Comparison of ENCODE assay signal across 18 cellular contexts in genomic region chr19:46907880-46908279, GRCh38. TPM values are rescaled to one million over a fixed set of nuclear protein-coding genes. Genes with fewer than 3 reads are reported as not detected.
DNase-seq lines count a peak whose midpoint lies in the region; ATAC-seq and TF ChIP-seq lines count a peak whose summit lies in the region.
"Had no signal": no experiment of that assay in that cellular context is flagged by ENCODE, and none has a peak within 500 bp of the region (broad histone marks: within the 10 kb centered on the region; RNA-seq: fewer than 3 reads in every experiment).

No MANE protein-coding gene starts in this region.

- no peak overlapping the region for H3K4me3 ChIP-seq in uterus
- H3K4me3 ChIP-seq in CD8-positive, alpha-beta memory T cell (ENCODE audit: low read length), result no peak overlapping the region
- H3K4me3 ChIP-seq: BLaER1 treated with 17β-estradiol and CSF1 and Interleukin-3, amounts not matched to agents 10 nM and 100 nM; GM12878; GM23248 had no signal

- H3K4me1 Mint-ChIP-seq in CD8-positive, alpha-beta memory T cell, result peaks cover 52 to 75% (median 70%) of the 10 kb centered on the region in 3 donors

- no peak for TF ChIP-seq CTCF in uterus (IDR thresholded peaks at IDR 0.05)

- H3K27ac ChIP-seq in uterus, result no peak overlapping the region
- H3K27ac ChIP-seq in CD8-positive, alpha-beta memory T cell (ENCODE audit: low read depth, low read length), result no peak overlapping the region
- H3K27ac ChIP-seq: 22Rv1; BLaER1 treated with 17β-estradiol and CSF1 and Interleukin-3, amounts not matched to agents 10 nM and 100 nM; GM23248; RWPE1 had no signal

- ATAC-seq in Right ventricle myocardium inferior (peak; percentile 38), Right ventricle myocardium superior (ENCODE audit: poor library complexity) (peak; percentile 32), HG03139 (IDR thresholded peaks at IDR 0.05; ENCODE audit: unreplicated experiment) (no peak)
- ATAC-seq: GM12878, HCT116 had no signal

- intact Hi-C loops in Right ventricle myocardium inferior (cut with DNase I) (loop anchor here (5.0 kb wide), 1 partner anchor 46 kb away; the partner anchor contains the start of gene ARHGAP35), cardiac septum (cut with DNase I) (no loop called here), Right ventricle myocardium superior (cut with DNase I) (no loop called here), uterus (cut with DNase I; ENCODE audit: low total_unique reads) (no loop called here)

- no peaks in the 10 kb centered on the region for H3K9me3 Mint-ChIP-seq in CD8-positive, alpha-beta memory T cell

- no peak overlapping the region for H3K27ac Mint-ChIP-seq in CD8-positive, alpha-beta memory T cell

- no peaks in the 10 kb centered on the region for H3K36me3 ChIP-seq in uterus
- no peaks in the 10 kb centered on the region for H3K36me3 ChIP-seq in CD8-positive, alpha-beta memory T cell (ENCODE audit: insufficient read depth, low read length)

- peaks cover 0 to 9% (median 4%) of the 10 kb centered on the region in 3 donors for H3K36me3 Mint-ChIP-seq in CD8-positive, alpha-beta memory T cell

- TF ChIP-seq POLR2A in uterus (IDR thresholded peaks at IDR 0.05), result no peak

- no peak for DNase-seq in Right ventricle myocardium inferior (ENCODE audit: missing footprints)
- no peak for DNase-seq in cardiac septum (ENCODE audit: low spot score)
- DNase-seq in Right ventricle myocardium superior, result peak; percentile 66
- DNase-seq in midbrain (lab: John Stamatoyannopoulos, UW), result peak; percentile 62
- peak; percentile 36 to 59 for DNase-seq in uterus
- no peak for DNase-seq in NCI-H526 (lab: John Stamatoyannopoulos, UW)
- no peak for DNase-seq in CD8-positive, alpha-beta memory T cell
- DNase-seq: COR-L47, GM23248, NCI-H146, NCI-H2081 treated with DMSO at 0.1 percent for 48 hours, NCI-H524 treated with DMSO at 0.1 percent for 48 hours had no signal

- no peaks in the 10 kb centered on the region for H3K27me3 ChIP-seq in uterus
- no peaks in the 10 kb centered on the region for H3K27me3 ChIP-seq in CD8-positive, alpha-beta memory T cell (ENCODE audit: insufficient read depth, low read length, poor library complexity, severe bottlenecking)
- H3K27me3 ChIP-seq: BLaER1 treated with 17β-estradiol and CSF1 and Interleukin-3, amounts not matched to agents 10 nM and 100 nM had no signal

- no peaks in the 10 kb centered on the region for H3K27me3 Mint-ChIP-seq in CD8-positive, alpha-beta memory T cell

- CTCF ChIA-PET in CD8-positive, alpha-beta memory T cell (lab: Charles Lee), result interaction anchor here (1.6 kb wide), 1 partner anchor 26 kb away, joined by 5 read pairs; no protein-coding TSS in a partner anchor

- POLR2A ChIA-PET in CD8-positive, alpha-beta memory T cell (lab: Charles Lee), result no interaction called here

- H3K4me3 Mint-ChIP-seq in CD8-positive, alpha-beta memory T cell, result no peak overlapping the region

- H3K9me3 ChIP-seq in uterus, result no peaks in the 10 kb centered on the region
- H3K9me3 ChIP-seq in CD8-positive, alpha-beta memory T cell (ENCODE audit: low read length), result no peaks in the 10 kb centered on the region

- peaks cover 4 to 15% of the 10 kb centered on the region in 2 donors for H3K4me1 ChIP-seq in uterus
- H3K4me1 ChIP-seq in CD8-positive, alpha-beta memory T cell (ENCODE audit: insufficient read depth, low read length), result peaks cover 23% of the 10 kb centered on the region

RNA-seq across cellular contexts. Expression of gene ARHGAP35, which starts 47.1 kb away (rescaled TPM):
- 64.4 TPM for total RNA-seq in Right ventricle myocardium inferior
- total RNA-seq in cardiac septum, result 93.0 TPM
- total RNA-seq in Right ventricle myocardium superior, result 62.6 TPM
- total RNA-seq in uterus, result 10 to 100 TPM in 2 of 4 donors, 1 to 10 TPM in 2; 8.7 to 69.4 (median 30.9) TPM
- 10 to 100 TPM; 26.7 to 27.3 TPM for total RNA-seq in CD8-positive, alpha-beta memory T cell
- polyA plus RNA-seq in CD8-positive, alpha-beta memory T cell, result 12.2 TPM

RNA-seq across cellular contexts. Expression of gene AP2S1, which starts 57.2 kb away (rescaled TPM):
- 94.7 TPM for total RNA-seq in Right ventricle myocardium inferior
- 77.3 TPM for total RNA-seq in cardiac septum
- 78.0 TPM for total RNA-seq in Right ventricle myocardium superior
- 10 to 100 TPM in 3 of 4 donors, 1 to 10 TPM in 1; 3.8 to 59.1 (median 45.1) TPM for total RNA-seq in uterus
- total RNA-seq in CD8-positive, alpha-beta memory T cell, result 100 to 1,000 TPM; 121 TPM
- 74.3 TPM for polyA plus RNA-seq in CD8-positive, alpha-beta memory T cell

Comparison
In these comparisons a context has a peak if more than half of its experiments do, and no peak if none do; other contexts are left out.
1. DNase-seq: peak in Right ventricle myocardium superior (single experiment), midbrain (single experiment) and uterus (2 of 2); none in Right ventricle myocardium inferior (single experiment), cardiac septum (single experiment), NCI-H526 (0 of 2) and CD8-positive, alpha-beta memory T cell (0 of 5).